ENCODE assay signal across 8 cellular contexts in genomic region chr2:223941579-223942277, GRCh38. TPM values are rescaled to one million over a fixed set of nuclear protein-coding genes. Genes with fewer than 3 reads are reported as not detected.
DNase-seq lines count a peak whose midpoint lies in the region; ATAC-seq and TF ChIP-seq lines count a peak whose summit lies in the region.

No MANE protein-coding gene starts in this region.

- no peak for TF ChIP-seq CTCF in fibroblast of villous mesenchyme (IDR thresholded peaks at IDR 0.05; ENCODE audit: insufficient read depth, low read depth, low read length)

- H3K27ac Mint-ChIP-seq in activated CD4-positive, alpha-beta T cell treated with anti-CD3 and anti-CD28 coated beads, Interleukin-2, amount 10 ng/mL, durations not matched to agents 7 days and 5 days = peak overlapping the region; percentile 94

- peaks cover 66% of the 10 kb centered on the region for H3K4me1 Mint-ChIP-seq in activated CD4-positive, alpha-beta T cell treated with anti-CD3 and anti-CD28 coated beads, Interleukin-2, amount 10 ng/mL, durations not matched to agents 7 days and 5 days

- H3K36me3 Mint-ChIP-seq in activated CD4-positive, alpha-beta T cell treated with anti-CD3 and anti-CD28 coated beads, Interleukin-2, amount 10 ng/mL, durations not matched to agents 7 days and 5 days (ENCODE audit: low read depth) = peaks cover 42% of the 10 kb centered on the region

- POLR2A ChIA-PET in activated CD4-positive, alpha-beta T cell treated with anti-CD3 and anti-CD28 coated beads, Interleukin-2, amount 10 ng/mL, durations not matched to agents 7 days and 5 days (lab: Charles Lee) = interaction anchor here (0.7 kb wide), 1 partner anchor 42 kb away, joined by 6 read pairs; no protein-coding TSS in a partner anchor

- peaks cover 8% of the 10 kb centered on the region for H3K9me3 Mint-ChIP-seq in activated CD4-positive, alpha-beta T cell treated with anti-CD3 and anti-CD28 coated beads, Interleukin-2, amount 10 ng/mL, durations not matched to agents 7 days and 5 days

- peak; percentile 77 for DNase-seq in activated CD4-positive, alpha-beta T cell treated with anti-CD3 and anti-CD28 coated beads, Interleukin-2, amount 10 ng/mL, durations not matched to agents 7 days and 5 days
- DNase-seq in fibroblast of villous mesenchyme (ENCODE audit: low read depth) (peak; percentile 52), 8988T (no peak), DMS153 (lab: John Stamatoyannopoulos, UW) (no peak), cortex of kidney (lab: John Stamatoyannopoulos, UW) (no peak)
- DNase-seq in stimulated activated CD8-positive, alpha-beta memory T cell treated with anti-CD3 and anti-CD28 coated beads, Interleukin-4, amount 100 ng/mL, for 48 hours = peak; percentile 79

- no peak overlapping the region for H3K4me3 ChIP-seq in fibroblast of villous mesenchyme (ENCODE audit: low read depth, low read length)

- CTCF ChIA-PET in activated CD4-positive, alpha-beta T cell treated with anti-CD3 and anti-CD28 coated beads, Interleukin-2, amount 10 ng/mL, durations not matched to agents 7 days and 5 days (lab: Charles Lee) = interaction anchor here (0.6 to 2.1 kb wide), 8 partner anchors 8 to 371 kb away, joined by 3 to 9 read pairs (median 4); no protein-coding TSS in a partner anchor

- ATAC-seq in GM18867 (IDR thresholded peaks at IDR 0.05; ENCODE audit: unreplicated experiment) (peak; percentile 59), HG02943 (IDR thresholded peaks at IDR 0.05; ENCODE audit: low read depth, unreplicated experiment) (peak; percentile 34)

- H3K27me3 Mint-ChIP-seq in activated CD4-positive, alpha-beta T cell treated with anti-CD3 and anti-CD28 coated beads, Interleukin-2, amount 10 ng/mL, durations not matched to agents 7 days and 5 days = no peaks in the 10 kb centered on the region

- H3K4me3 Mint-ChIP-seq in activated CD4-positive, alpha-beta T cell treated with anti-CD3 and anti-CD28 coated beads, Interleukin-2, amount 10 ng/mL, durations not matched to agents 7 days and 5 days = peak overlapping the region; percentile 77

RNA-seq across cellular contexts. Expression of gene WDFY1, which starts 3.4 kb away (rescaled TPM):
- 10 to 100 TPM; 79.2 to 82.5 TPM for total RNA-seq in activated CD4-positive, alpha-beta T cell treated with anti-CD3 and anti-CD28 coated beads, Interleukin-2, amount 10 ng/mL, durations not matched to agents 7 days and 5 days
- 113 and 152 TPM in 2 replicates for total RNA-seq in fibroblast of villous mesenchyme

RNA-seq across cellular contexts. Expression of gene MRPL44, which starts 15.5 kb away (rescaled TPM):
- 10 to 100 TPM; 29.6 to 32.1 TPM for total RNA-seq in activated CD4-positive, alpha-beta T cell treated with anti-CD3 and anti-CD28 coated beads, Interleukin-2, amount 10 ng/mL, durations not matched to agents 7 days and 5 days
- total RNA-seq in fibroblast of villous mesenchyme = 22.9 and 32.0 TPM in 2 replicates

Comparison
In these comparisons a context has a peak if more than half of its experiments do, and no peak if none do; other contexts are left out.
1. DNase-seq: peak in activated CD4-positive, alpha-beta T cell treated with anti-CD3 and anti-CD28 coated beads, Interleukin-2, amount 10 ng/mL, durations not matched to agents 7 days and 5 days (single experiment), fibroblast of villous mesenchyme (single experiment) and stimulated activated CD8-positive, alpha-beta memory T cell treated with anti-CD3 and anti-CD28 coated beads, Interleukin-4, amount 100 ng/mL, for 48 hours (single experiment); none in 8988T (single experiment), DMS153 (single experiment) and cortex of kidney (single experiment).